In genomic region chr1:110555807-110556470, GRCh38 we compare ENCODE assay signal across 9 cellular contexts. TPM values are rescaled to one million over a fixed set of nuclear protein-coding genes. Genes with fewer than 3 reads are reported as not detected.
DNase-seq lines count a peak whose midpoint lies in the region; ATAC-seq and TF ChIP-seq lines count a peak whose summit lies in the region.
"Had no signal": no experiment of that assay in that cellular context is flagged by ENCODE, and none has a peak within 500 bp of the region (broad histone marks: within the 10 kb centered on the region; RNA-seq: fewer than 3 reads in every experiment).

No MANE protein-coding gene starts in this region.

- H2AFZ ChIP-seq in ACC112 (ENCODE audit: low read length, unreplicated experiment), result no peak overlapping the region
- peak overlapping the region; percentile 35; the same call in 1 of the 2 replicates for H2AFZ ChIP-seq in MM.1S (ENCODE audit: low read length)
- no peak overlapping the region for H2AFZ ChIP-seq in fibroblast of lung (ENCODE audit: low read length)
- H2AFZ ChIP-seq in neural progenitor cell (replicated peaks), result peak overlapping the region; percentile 10

- no peaks in the 10 kb centered on the region for H3K79me2 ChIP-seq in ACC112 (ENCODE audit: control insufficient read depth, insufficient read depth, low read length, unreplicated experiment)
- no peaks in the 10 kb centered on the region for H3K79me2 ChIP-seq in MM.1S (ENCODE audit: low read length)
- no peaks in the 10 kb centered on the region for H3K79me2 ChIP-seq in fibroblast of lung (ENCODE audit: control insufficient read depth, insufficient read depth, low read length)
- H3K79me2 ChIP-seq in neural progenitor cell (ENCODE audit: low read depth), result no peaks in the 10 kb centered on the region

- H4K20me1 ChIP-seq in MM.1S (ENCODE audit: insufficient read depth, low read length) (no peaks in the 10 kb centered on the region), fibroblast of lung (ENCODE audit: control insufficient read depth, extremely low read depth, insufficient read depth, low read length) (no peaks in the 10 kb centered on the region), neural progenitor cell (ENCODE audit: low read depth) (no peaks in the 10 kb centered on the region)

- TF ChIP-seq CTCF in MM.1S (IDR thresholded peaks at IDR 0.05; ENCODE audit: low read length) (no peak), fibroblast of lung (conservative IDR thresholded peaks at IDR 0.05 in 1 of 2, IDR thresholded peaks at IDR 0.05 in 1 of 2; ENCODE audit: low read depth in 1 of 2, low read length in 2 of 2) (no peak), neural progenitor cell (IDR thresholded peaks at IDR 0.05) (no peak)

- H3K4me3 Mint-ChIP-seq in neural progenitor cell, result no peak overlapping the region

- peak overlapping the region; percentile 37; the same call in 1 of the 2 replicates for H3K4me3 ChIP-seq in ACC112 (ENCODE audit: low read depth, low read length)
- H3K4me3 ChIP-seq in MM.1S (ENCODE audit: low read length), result peak overlapping the region; percentile 43; the same call in 1 of the 2 replicates
- H3K4me3 ChIP-seq in fibroblast of lung (replicated peaks in 1 of 4; ENCODE audit: control extremely low read depth in 1 of 4, insufficient read depth in 1 of 4, low read depth in 3 of 4, low read length in 4 of 4), result no peak overlapping the region
- H3K4me3 ChIP-seq in neural progenitor cell, result peak overlapping the region; percentile 54

- H3K9ac ChIP-seq in MM.1S (ENCODE audit: low read length) (no peak overlapping the region), fibroblast of lung (ENCODE audit: insufficient read depth, low read length) (no peak overlapping the region), neural progenitor cell (no peak overlapping the region)

- no peaks in the 10 kb centered on the region for H3F3A ChIP-seq in MM.1S (ENCODE audit: insufficient read depth, low read length)
- no peaks in the 10 kb centered on the region for H3F3A ChIP-seq in neural progenitor cell (ENCODE audit: low read depth)

- no peak overlapping the region for H3K27ac Mint-ChIP-seq in neural progenitor cell

- DNase-seq in MM.1S (no peak), fibroblast of lung (ENCODE audit: low read depth in 2 of 2) (no peak), neural progenitor cell (ENCODE audit: low spot score) (no peak), kidney glomerular epithelial cell (lab: John Stamatoyannopoulos, UW) (no peak), NOMO-1 treated with dmso at 0.1 percent for 144 hours (lab: John Stamatoyannopoulos, UW; ENCODE audit: unreplicated experiment) (no peak)

- no peaks in the 10 kb centered on the region for H3K4me1 ChIP-seq in ACC112 (ENCODE audit: control insufficient read depth, insufficient read depth, low read length, unreplicated experiment)
- H3K4me1 ChIP-seq in MM.1S (ENCODE audit: low read length), result no peaks in the 10 kb centered on the region
- H3K4me1 ChIP-seq in fibroblast of lung (ENCODE audit: control insufficient read depth, extremely low read depth, insufficient read depth, low read length), result no peaks in the 10 kb centered on the region
- H3K4me1 ChIP-seq in neural progenitor cell, result no peaks in the 10 kb centered on the region

- H3K27ac ChIP-seq in ACC112 (ENCODE audit: low read depth, low read length) (no peak overlapping the region), MM.1S (ENCODE audit: low read length) (no peak overlapping the region), fibroblast of lung (ENCODE audit: insufficient read depth, low read length) (no peak overlapping the region), neural progenitor cell (no peak overlapping the region)

- H3K36me3 Mint-ChIP-seq in neural progenitor cell, result no peaks in the 10 kb centered on the region

- H3K4me2 ChIP-seq in MM.1S (ENCODE audit: low read depth, low read length) (peak overlapping the region; percentile 54; the same call in 1 of the 2 replicates), fibroblast of lung (ENCODE audit: extremely low read depth, insufficient read depth, low read length) (peak overlapping the region; percentile 54), neural progenitor cell (peak overlapping the region; percentile 85)

- H3K9me3 ChIP-seq in MM.1S (replicated peaks; ENCODE audit: insufficient read depth, low read length), result no peaks in the 10 kb centered on the region
- H3K9me3 ChIP-seq in fibroblast of lung (ENCODE audit: control insufficient read depth, insufficient read depth, low read depth, low read length), result no peaks in the 10 kb centered on the region
- no peaks in the 10 kb centered on the region for H3K9me3 ChIP-seq in neural progenitor cell (ENCODE audit: low read depth)

- H3K27me3 Mint-ChIP-seq in neural progenitor cell (ENCODE audit: insufficient read depth, low read depth), result peaks cover 24% of the 10 kb centered on the region

- H3K9me3 Mint-ChIP-seq in neural progenitor cell, result no peaks in the 10 kb centered on the region

- H3K36me3 ChIP-seq in ACC112 (ENCODE audit: insufficient read depth, low read length) (no peaks in the 10 kb centered on the region), MM.1S (replicated peaks; ENCODE audit: insufficient read depth, low read length) (no peaks in the 10 kb centered on the region), fibroblast of lung (ENCODE audit: control insufficient read depth, insufficient read depth, low read length) (no peaks in the 10 kb centered on the region), neural progenitor cell (no peaks in the 10 kb centered on the region)

- H3K9me2 ChIP-seq in MM.1S (replicated peaks; ENCODE audit: insufficient read depth, low read length), result no peaks in the 10 kb centered on the region

- H3K4me1 Mint-ChIP-seq in neural progenitor cell, result peaks cover 3% of the 10 kb centered on the region

- no peak for ATAC-seq in HG03175 (IDR thresholded peaks at IDR 0.05; ENCODE audit: unreplicated experiment)
- ATAC-seq in GM21360 (IDR thresholded peaks at IDR 0.05; ENCODE audit: unreplicated experiment), result no peak

- H3K27me3 ChIP-seq in ACC112 (ENCODE audit: insufficient read depth, low read length) (peaks cover 86% of the 10 kb centered on the region), MM.1S (replicated peaks; ENCODE audit: insufficient read depth, low read length) (no peaks in the 10 kb centered on the region), fibroblast of lung (ENCODE audit: control insufficient read depth, insufficient read depth, low read length) (peaks cover 10% of the 10 kb centered on the region), neural progenitor cell (peaks cover 79% of the 10 kb centered on the region)

RNA-seq across cellular contexts. Expression of gene KCNA10, which starts 37.0 kb away (rescaled TPM):
- total RNA-seq in fibroblast of lung (not detected in 2 replicates), neural progenitor cell (ENCODE audit: low replicate concordance) (not detected in 2 replicates)
- not detected in 2 replicates for polyA plus RNA-seq in fibroblast of lung
- not detected in 2 replicates for polyA plus RNA-seq in fibroblast of lung (2012)
- polyA minus RNA-seq in fibroblast of lung (ENCODE audit: low replicate concordance), result not detected in 2 replicates
- total RNA-seq: renal cortical epithelial cell had no signal

RNA-seq across cellular contexts. Expression of gene KCNA2, which starts 50.2 kb away (rescaled TPM):
- total RNA-seq in fibroblast of lung (under 0.01 and 0.17 TPM in 2 replicates), neural progenitor cell (ENCODE audit: low replicate concordance) (0.04 and 0.09 TPM in 2 replicates)
- polyA plus RNA-seq in fibroblast of lung, result not detected in 2 replicates
- polyA plus RNA-seq in fibroblast of lung (2012), result not detected in 2 replicates
- polyA minus RNA-seq in fibroblast of lung (ENCODE audit: low replicate concordance), result not detected in 2 replicates
- total RNA-seq: renal cortical epithelial cell had no signal

Comparison
In these comparisons a context has a peak if more than half of its experiments do, and no peak if none do; other contexts are left out.
1. H2AFZ ChIP-seq: peak in MM.1S (single experiment) and neural progenitor cell (single experiment); none in ACC112 (single experiment) and fibroblast of lung (single experiment).
2. H3K4me3 ChIP-seq: peak in ACC112 (single experiment), MM.1S (single experiment) and neural progenitor cell (single experiment); none in fibroblast of lung (0 of 4).
3. Peak in every context shown above with its lines, with median percentiles within 50 percentile points of each other: H3K4me2 ChIP-seq.